ENCODE assay signal across 17 cellular contexts in genomic region chr5:144024601-144025000, GRCh38.
"Had no signal": no experiment of that assay in that cellular context is flagged by ENCODE, and none has a peak within 500 bp of the region (broad histone marks: within the 10 kb centered on the region; RNA-seq: fewer than 3 reads in every experiment).

No MANE protein-coding gene starts in this region.

- H3K27me3 ChIP-seq: hepatocyte, left lung had no signal

- H3K79me2 ChIP-seq: hepatocyte had no signal

- H3K9me3 Mint-ChIP-seq: natural killer cell treated with Interleukin-12 subunit alpha and Interleukin-12 subunit beta and Interleukin-15 and Interleukin-18, amount 100 ng/mL, for 72 hours had no signal

- H3K4me3 Mint-ChIP-seq: activated B cell treated with CpG ODN at 0.5 μM for 24 hours; activated CD4-positive, alpha-beta memory T cell treated with anti-CD3 and anti-CD28 coated beads, Interleukin-2, amount 10 ng/mL, durations not matched to agents 7 days and 5 days; activated CD8-positive, alpha-beta memory T cell treated with anti-CD3 and anti-CD28 coated beads, Interleukin-2, amount 10 ng/mL, durations not matched to agents 7 days and 5 days; activated naive CD4-positive, alpha-beta T cell treated with anti-CD3 and anti-CD28 coated beads for 36 hours; activated naive CD8-positive, alpha-beta T cell treated with anti-CD3 and anti-CD28 coated beads, Interleukin-2, amount 50 U/mL, for 24 hours; mesothelial cell of epicardium; natural killer cell treated with Interleukin-12 subunit alpha and Interleukin-12 subunit beta and Interleukin-15 and Interleukin-18, amount 100 ng/mL, for 72 hours had no signal

- DNase-seq: activated B cell treated with CpG ODN at 0.5 μM for 24 hours; activated CD4-positive, alpha-beta memory T cell treated with anti-CD3 and anti-CD28 coated beads, Interleukin-2, amount 10 ng/mL, durations not matched to agents 7 days and 5 days; activated CD4-positive, alpha-beta T cell treated with anti-CD3 and anti-CD28 coated beads for 4 hours; activated CD8-positive, alpha-beta memory T cell treated with anti-CD3 and anti-CD28 coated beads, Interleukin-2, amount 10 ng/mL, durations not matched to agents 7 days and 5 days; activated naive CD4-positive, alpha-beta T cell treated with anti-CD3 and anti-CD28 coated beads for 36 hours; activated naive CD8-positive, alpha-beta T cell treated with anti-CD3 and anti-CD28 coated beads, Interleukin-2, amount 50 U/mL, for 24 hours; activated T-cell treated with anti-CD3 and anti-CD28 coated beads, Interleukin-2, amount 50 U/mL, for 1 hour; aorta; left lung; posterior cingulate gyrus; retina; stimulated activated naive CD4-positive, alpha-beta T cell had no signal

- H3K4me2 ChIP-seq: hepatocyte had no signal

- H3K27ac Mint-ChIP-seq: activated B cell treated with CpG ODN at 0.5 μM for 24 hours; activated CD4-positive, alpha-beta memory T cell treated with anti-CD3 and anti-CD28 coated beads, Interleukin-2, amount 10 ng/mL, durations not matched to agents 7 days and 5 days; activated CD8-positive, alpha-beta memory T cell treated with anti-CD3 and anti-CD28 coated beads, Interleukin-2, amount 10 ng/mL, durations not matched to agents 7 days and 5 days; activated naive CD4-positive, alpha-beta T cell treated with anti-CD3 and anti-CD28 coated beads for 36 hours; activated naive CD8-positive, alpha-beta T cell treated with anti-CD3 and anti-CD28 coated beads, Interleukin-2, amount 50 U/mL, for 24 hours; mesothelial cell of epicardium; natural killer cell treated with Interleukin-12 subunit alpha and Interleukin-12 subunit beta and Interleukin-15 and Interleukin-18, amount 100 ng/mL, for 72 hours had no signal

- H3K36me3 ChIP-seq: left lung had no signal

- H2AFZ ChIP-seq: hepatocyte had no signal

- H3K4me1 ChIP-seq: left lung had no signal

- FAIRE-seq: islet of Langerhans had no signal

- H3K36me3 Mint-ChIP-seq: activated CD8-positive, alpha-beta memory T cell treated with anti-CD3 and anti-CD28 coated beads, Interleukin-2, amount 10 ng/mL, durations not matched to agents 7 days and 5 days had no signal

- H3K4me3 ChIP-seq: coronary artery, hepatocyte, left lung had no signal

- H3K4me1 Mint-ChIP-seq: activated B cell treated with CpG ODN at 0.5 μM for 24 hours; activated CD4-positive, alpha-beta memory T cell treated with anti-CD3 and anti-CD28 coated beads, Interleukin-2, amount 10 ng/mL, durations not matched to agents 7 days and 5 days; activated CD8-positive, alpha-beta memory T cell treated with anti-CD3 and anti-CD28 coated beads, Interleukin-2, amount 10 ng/mL, durations not matched to agents 7 days and 5 days; activated naive CD8-positive, alpha-beta T cell treated with anti-CD3 and anti-CD28 coated beads, Interleukin-2, amount 50 U/mL, for 24 hours had no signal

- H3K27ac ChIP-seq: coronary artery, hepatocyte, left lung had no signal

- ATAC-seq: activated CD8-positive, alpha-beta memory T cell treated with anti-CD3 and anti-CD28 coated beads, Interleukin-2, amount 10 ng/mL, durations not matched to agents 7 days and 5 days; activated naive CD8-positive, alpha-beta T cell treated with anti-CD3 and anti-CD28 coated beads, Interleukin-2, amount 50 U/mL, for 24 hours; left lung; natural killer cell treated with Interleukin-12 subunit alpha and Interleukin-12 subunit beta and Interleukin-15 and Interleukin-18, amount 100 ng/mL, for 72 hours had no signal
